In the genomic region with DNA sequence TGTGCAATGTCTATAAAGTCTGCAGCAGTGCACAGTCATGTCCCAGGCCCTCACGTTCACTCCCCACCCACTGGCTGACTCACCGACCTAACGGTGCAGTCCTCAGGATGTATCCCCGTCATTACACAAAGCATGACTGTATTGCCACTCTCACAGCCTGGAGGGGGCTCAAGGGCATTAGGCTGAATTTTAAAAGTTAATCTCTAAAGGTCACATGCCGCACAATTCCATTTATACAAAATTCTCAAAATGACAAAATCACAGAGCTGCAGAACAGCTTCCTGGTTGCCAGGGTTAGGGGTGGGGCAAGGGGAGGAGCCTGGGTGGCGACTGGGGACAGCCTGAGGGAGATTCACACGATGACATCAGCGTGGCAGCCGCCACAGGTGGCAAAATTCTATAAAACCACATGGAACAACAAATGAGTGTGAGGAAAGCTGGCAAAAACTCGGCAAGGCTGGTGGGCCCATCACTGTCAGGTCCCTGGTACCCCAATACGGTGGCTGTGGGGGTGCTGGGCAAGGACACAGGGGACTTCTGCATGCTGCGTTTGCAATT, we compare ENCODE assay signal across 2 cellular contexts.
TF ChIP-seq lines count a peak whose summit lies in the region.

No MANE protein-coding gene starts in this region.

TF ChIP-seq in HEK293, 187 proteins besides CTCF, POLR2A, EP300 and RAD21 (continued from another document and continues in another):
- TF ChIP-seq, protein P1, sequence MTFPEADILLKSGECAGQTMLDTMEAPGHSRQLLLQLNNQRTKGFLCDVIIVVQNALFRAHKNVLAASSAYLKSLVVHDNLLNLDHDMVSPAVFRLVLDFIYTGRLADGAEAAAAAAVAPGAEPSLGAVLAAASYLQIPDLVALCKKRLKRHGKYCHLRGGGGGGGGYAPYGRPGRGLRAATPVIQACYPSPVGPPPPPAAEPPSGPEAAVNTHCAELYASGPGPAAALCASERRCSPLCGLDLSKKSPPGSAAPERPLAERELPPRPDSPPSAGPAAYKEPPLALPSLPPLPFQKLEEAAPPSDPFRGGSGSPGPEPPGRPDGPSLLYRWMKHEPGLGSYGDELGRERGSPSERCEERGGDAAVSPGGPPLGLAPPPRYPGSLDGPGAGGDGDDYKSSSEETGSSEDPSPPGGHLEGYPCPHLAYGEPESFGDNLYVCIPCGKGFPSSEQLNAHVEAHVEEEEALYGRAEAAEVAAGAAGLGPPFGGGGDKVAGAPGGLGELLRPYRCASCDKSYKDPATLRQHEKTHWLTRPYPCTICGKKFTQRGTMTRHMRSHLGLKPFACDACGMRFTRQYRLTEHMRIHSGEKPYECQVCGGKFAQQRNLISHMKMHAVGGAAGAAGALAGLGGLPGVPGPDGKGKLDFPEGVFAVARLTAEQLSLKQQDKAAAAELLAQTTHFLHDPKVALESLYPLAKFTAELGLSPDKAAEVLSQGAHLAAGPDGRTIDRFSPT (tag by site-specific recombination; IDR thresholded peaks at IDR 0.05) = peak; percentile 66
- TF ChIP-seq GLIS2 (tag by site-specific recombination; IDR thresholded peaks at IDR 0.05) (peak; percentile 51; the same call in 1 of the 2 replicates), ZNF341 (tag by site-specific recombination; IDR thresholded peaks at IDR 0.05; ENCODE audit: low read depth) (no peak), ZNF138 (tag by site-specific recombination; IDR thresholded peaks at IDR 0.05; ENCODE audit: borderline replicate concordance) (no peak), ZBTB21 (tag by site-specific recombination; IDR thresholded peaks at IDR 0.05) (0 out of 2 replicates have a peak, but pooled peaks have one; percentile 16), ZNF121 (tag by site-specific recombination; IDR thresholded peaks at IDR 0.05) (no peak), ZNF16 (tag by site-specific recombination; IDR thresholded peaks at IDR 0.05; ENCODE audit: low read depth) (no peak), ZNF560 (tag by site-specific recombination; IDR thresholded peaks at IDR 0.05; ENCODE audit: borderline replicate concordance) (no peak), ZEB2 (tag by site-specific recombination; IDR thresholded peaks at IDR 0.05) (peak; percentile 25; the same call in 1 of the 2 replicates), BCL11A (tag by site-specific recombination; IDR thresholded peaks at IDR 0.05; ENCODE audit: low read depth) (no peak), SP7 (tag by site-specific recombination; IDR thresholded peaks at IDR 0.05) (no peak), ZNF707 (tag by site-specific recombination; IDR thresholded peaks at IDR 0.05) (no peak), ZNF426 (tag by site-specific recombination; IDR thresholded peaks at IDR 0.05) (no peak), ZNF394 (tag by site-specific recombination; IDR thresholded peaks at IDR 0.05; ENCODE audit: borderline replicate concordance) (no peak; the same call in 1 of the 2 replicates), FEZF1 (tag by site-specific recombination; IDR thresholded peaks at IDR 0.05) (no peak), ZNF184 (tag by site-specific recombination; IDR thresholded peaks at IDR 0.05) (peak; percentile 20; the same call in 1 of the 2 replicates), ZNF221 (tag by site-specific recombination; IDR thresholded peaks at IDR 0.05; ENCODE audit: borderline replicate concordance) (no peak), ZNF366 (tag by site-specific recombination; conservative IDR thresholded peaks at IDR 0.05) (0 out of 2 replicates have a peak, but pooled peaks have one; percentile 8), ZBTB1 (tag by site-specific recombination; IDR thresholded peaks at IDR 0.05) (no peak), SCRT1 (tag by site-specific recombination; IDR thresholded peaks at IDR 0.05; ENCODE audit: borderline replicate concordance) (peak; percentile 66; the same call in 1 of the 2 replicates), ZNF600 (tag by site-specific recombination; IDR thresholded peaks at IDR 0.05) (peak; percentile 54; the same call in 1 of the 2 replicates), YY2 (tag by site-specific recombination; IDR thresholded peaks at IDR 0.05) (no peak), SCRT2 (tag by site-specific recombination; IDR thresholded peaks at IDR 0.05) (peak; percentile 95), ZXDB (tag by site-specific recombination; IDR thresholded peaks at IDR 0.05) (peak; percentile 10; the same call in 1 of the 2 replicates)
- TF ChIP-seq, protein P2, sequence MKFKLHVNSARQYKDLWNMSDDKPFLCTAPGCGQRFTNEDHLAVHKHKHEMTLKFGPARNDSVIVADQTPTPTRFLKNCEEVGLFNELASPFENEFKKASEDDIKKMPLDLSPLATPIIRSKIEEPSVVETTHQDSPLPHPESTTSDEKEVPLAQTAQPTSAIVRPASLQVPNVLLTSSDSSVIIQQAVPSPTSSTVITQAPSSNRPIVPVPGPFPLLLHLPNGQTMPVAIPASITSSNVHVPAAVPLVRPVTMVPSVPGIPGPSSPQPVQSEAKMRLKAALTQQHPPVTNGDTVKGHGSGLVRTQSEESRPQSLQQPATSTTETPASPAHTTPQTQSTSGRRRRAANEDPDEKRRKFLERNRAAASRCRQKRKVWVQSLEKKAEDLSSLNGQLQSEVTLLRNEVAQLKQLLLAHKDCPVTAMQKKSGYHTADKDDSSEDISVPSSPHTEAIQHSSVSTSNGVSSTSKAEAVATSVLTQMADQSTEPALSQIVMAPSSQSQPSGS (tag by site-specific recombination; IDR thresholded peaks at IDR 0.05; ENCODE audit: low read depth) = peak; percentile 61; the same call in 1 of the 2 replicates
- TF ChIP-seq, protein P3, sequence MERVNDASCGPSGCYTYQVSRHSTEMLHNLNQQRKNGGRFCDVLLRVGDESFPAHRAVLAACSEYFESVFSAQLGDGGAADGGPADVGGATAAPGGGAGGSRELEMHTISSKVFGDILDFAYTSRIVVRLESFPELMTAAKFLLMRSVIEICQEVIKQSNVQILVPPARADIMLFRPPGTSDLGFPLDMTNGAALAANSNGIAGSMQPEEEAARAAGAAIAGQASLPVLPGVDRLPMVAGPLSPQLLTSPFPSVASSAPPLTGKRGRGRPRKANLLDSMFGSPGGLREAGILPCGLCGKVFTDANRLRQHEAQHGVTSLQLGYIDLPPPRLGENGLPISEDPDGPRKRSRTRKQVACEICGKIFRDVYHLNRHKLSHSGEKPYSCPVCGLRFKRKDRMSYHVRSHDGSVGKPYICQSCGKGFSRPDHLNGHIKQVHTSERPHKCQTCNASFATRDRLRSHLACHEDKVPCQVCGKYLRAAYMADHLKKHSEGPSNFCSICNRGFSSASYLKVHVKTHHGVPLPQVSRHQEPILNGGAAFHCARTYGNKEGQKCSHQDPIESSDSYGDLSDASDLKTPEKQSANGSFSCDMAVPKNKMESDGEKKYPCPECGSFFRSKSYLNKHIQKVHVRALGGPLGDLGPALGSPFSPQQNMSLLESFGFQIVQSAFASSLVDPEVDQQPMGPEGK (tag by site-specific recombination; IDR thresholded peaks at IDR 0.05) = peak; percentile 42; the same call in 1 of the 2 replicates

TF ChIP-seq in HepG2, 621 proteins besides CTCF, POLR2A, EP300 and RAD21 (continued from another document):
- TF ChIP-seq NFE2L2 (IDR thresholded peaks at IDR 0.05; ENCODE audit: low read length) (peak; percentile 53; the same call in 1 of the 2 replicates), ETV5 (CRISPR knock-in tag; IDR thresholded peaks at IDR 0.05; ENCODE audit: borderline replicate concordance) (peak; percentile 30; the same call in 1 of the 2 replicates), ZNF207 (IDR thresholded peaks at IDR 0.05; ENCODE audit: borderline replicate concordance) (no peak), ZNF337 (CRISPR knock-in tag; IDR thresholded peaks at IDR 0.05; ENCODE audit: borderline replicate concordance, low read depth) (no peak), HOXA3 (CRISPR knock-in tag; IDR thresholded peaks at IDR 0.05) (0 out of 2 replicates have a peak, but pooled peaks have one; percentile 20), FOSL2 (CRISPR knock-in tag; IDR thresholded peaks at IDR 0.05) (peak; percentile 91), HNF4G (IDR thresholded peaks at IDR 0.05; ENCODE audit: borderline replicate concordance, low read depth, low read length) (no peak), HNF4G (CRISPR knock-in tag; IDR thresholded peaks at IDR 0.05; ENCODE audit: borderline replicate concordance, low read depth) (no peak), ZNF7 (CRISPR knock-in tag; IDR thresholded peaks at IDR 0.05) (0 out of 2 replicates have a peak, but pooled peaks have one; percentile 19), GATAD2A (CRISPR knock-in tag; IDR thresholded peaks at IDR 0.05) (peak; percentile 9; the same call in 1 of the 2 replicates), ZNF768 (CRISPR knock-in tag; IDR thresholded peaks at IDR 0.05) (no peak)
- TF ChIP-seq, protein P4, sequence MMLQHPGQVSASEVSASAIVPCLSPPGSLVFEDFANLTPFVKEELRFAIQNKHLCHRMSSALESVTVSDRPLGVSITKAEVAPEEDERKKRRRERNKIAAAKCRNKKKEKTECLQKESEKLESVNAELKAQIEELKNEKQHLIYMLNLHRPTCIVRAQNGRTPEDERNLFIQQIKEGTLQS (CRISPR knock-in tag; IDR thresholded peaks at IDR 0.05) = peak; percentile 53; the same call in 1 of the 2 replicates
